ENCODE assay signal across 25 cellular contexts in the genomic region with DNA sequence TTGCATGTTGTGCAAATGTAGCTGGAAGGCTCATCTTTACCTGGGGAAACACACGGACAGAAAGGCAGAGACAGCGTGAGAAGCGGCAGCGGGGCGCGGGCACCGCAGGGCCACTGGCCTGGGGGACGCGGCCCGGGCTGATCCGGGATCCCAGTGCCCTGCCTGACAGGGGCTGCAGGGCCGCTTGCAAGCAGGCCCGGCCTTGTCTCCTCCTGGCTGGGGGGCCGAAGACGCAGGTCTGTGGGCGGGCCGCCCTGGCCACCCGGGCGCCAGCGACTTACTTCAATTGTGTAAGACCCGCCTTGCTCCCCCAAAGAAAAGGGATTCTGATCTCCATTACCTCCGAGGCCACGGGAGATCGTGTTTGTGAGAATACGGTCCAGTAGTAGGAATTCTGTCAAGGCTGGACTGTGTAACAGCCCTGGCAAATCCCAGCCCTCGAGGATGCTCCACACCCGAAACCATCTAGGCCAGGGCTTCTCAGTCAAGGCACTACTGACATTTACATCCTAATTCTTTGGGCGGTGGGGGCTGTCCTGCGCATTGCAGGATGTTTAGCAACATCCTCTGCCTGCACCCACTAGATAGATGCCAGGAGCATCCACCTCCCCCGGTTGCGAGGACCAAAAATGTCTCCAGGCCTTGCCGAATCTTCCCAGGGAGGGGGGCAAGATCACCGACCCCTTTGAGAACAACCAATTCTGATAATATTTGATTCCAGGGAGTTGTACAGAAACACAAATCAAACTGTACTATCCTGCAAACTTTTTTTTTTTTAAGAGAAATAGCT.
DNase-seq lines count a peak whose midpoint lies in the region; ATAC-seq and TF ChIP-seq lines count a peak whose summit lies in the region.
"Had no signal": no experiment of that assay in that cellular context is flagged by ENCODE, and none has a peak within 500 bp of the region (broad histone marks: within the 10 kb centered on the region; RNA-seq: fewer than 3 reads in every experiment).

No MANE protein-coding gene starts in this region.

- no peak for ATAC-seq in central memory CD8-positive, alpha-beta T cell (replicated peaks; ENCODE audit: extremely low read depth, poor library complexity, severe bottlenecking)
- ATAC-seq in GM21515 (IDR thresholded peaks at IDR 0.05; ENCODE audit: unreplicated experiment) (no peak), sciatic nerve (no peak)
- ATAC-seq: activated CD4-positive, CD25-positive, alpha-beta regulatory T cell treated with anti-CD3 and anti-CD28 coated beads, Interleukin-2, amount 50 U/mL, for 24 hours; GM12878; lower lobe of right lung; Panc1 had no signal

- H3K4me1 ChIP-seq in sigmoid colon: no peaks in the 10 kb centered on the region
- H3K4me1 ChIP-seq: neural progenitor cell, SJCRH30 had no signal

- no peak for TF ChIP-seq EP300 in sigmoid colon (IDR thresholded peaks at IDR 0.05)

- TF ChIP-seq CTCF in sigmoid colon (IDR thresholded peaks at IDR 0.05): no peak

- no peaks in the 10 kb centered on the region for H3K9me3 ChIP-seq in sigmoid colon
- H3K9me3 ChIP-seq: lower lobe of right lung, SJCRH30 had no signal

- TF ChIP-seq POLR2A in sigmoid colon (IDR thresholded peaks at IDR 0.05): no peak

- H3K9me3 Mint-ChIP-seq in central memory CD8-positive, alpha-beta T cell: no peaks in the 10 kb centered on the region
- H3K9me3 Mint-ChIP-seq: neural progenitor cell, T-cell had no signal

- H3K36me3 ChIP-seq in H7 (replicated peaks; ENCODE audit: control insufficient read depth, insufficient read depth, low read length) (no peaks in the 10 kb centered on the region), sigmoid colon (no peaks in the 10 kb centered on the region)
- H3K36me3 ChIP-seq: cardiac muscle cell, lower lobe of right lung, neural progenitor cell, SJCRH30 had no signal

- intact Hi-C loops in sigmoid colon (cut with DNase I) (no loop called here), sciatic nerve (cut with DNase I) (loop anchor here (5.0 kb wide), 1 partner anchor 1274 kb away; no protein-coding TSS in a partner anchor)

- peaks cover 28% of the 10 kb centered on the region for H3K4me1 Mint-ChIP-seq in central memory CD8-positive, alpha-beta T cell

- no peaks in the 10 kb centered on the region for H3K27me3 ChIP-seq in H7 (ENCODE audit: control insufficient read depth, insufficient read depth, low read length)
- H3K27me3 ChIP-seq in sigmoid colon: no peaks in the 10 kb centered on the region
- H3K27me3 ChIP-seq: cardiac muscle cell, neural progenitor cell, SJCRH30 had no signal

- no peak overlapping the region for H3K4me3 ChIP-seq in H7 (ENCODE audit: insufficient read depth, low read depth, low read length)
- no peak overlapping the region for H3K4me3 ChIP-seq in sigmoid colon
- H3K4me3 ChIP-seq: cardiac muscle cell, GM12878, lower lobe of right lung, neural progenitor cell, SJCRH30 had no signal

- peak overlapping the region; percentile 38 for H3K27ac Mint-ChIP-seq in central memory CD8-positive, alpha-beta T cell (ENCODE audit: low read depth)
- H3K27ac Mint-ChIP-seq: neural progenitor cell had no signal

- no peak overlapping the region for H3K4me3 Mint-ChIP-seq in central memory CD8-positive, alpha-beta T cell
- H3K4me3 Mint-ChIP-seq: neural progenitor cell, T-cell had no signal

- no peaks in the 10 kb centered on the region for H3K27me3 Mint-ChIP-seq in central memory CD8-positive, alpha-beta T cell
- H3K27me3 Mint-ChIP-seq: T-cell had no signal

- no peak overlapping the region for H3K27ac ChIP-seq in sigmoid colon
- H3K27ac ChIP-seq: cardiac muscle cell, HL-60, lower lobe of right lung, neural progenitor cell, SJCRH30 had no signal

- H3K36me3 Mint-ChIP-seq in central memory CD8-positive, alpha-beta T cell (ENCODE audit: insufficient read depth): peaks cover 64% of the 10 kb centered on the region
- H3K36me3 Mint-ChIP-seq: neural progenitor cell had no signal

- peak; percentile 53 for DNase-seq in activated CD8-positive, alpha-beta memory T cell treated with anti-CD3 and anti-CD28 coated beads for 24 hours
- DNase-seq in activated CD8-positive, alpha-beta memory T cell treated with anti-CD3 and anti-CD28 coated beads, Interleukin-2, amount 50 U/mL, for 4 hours: no peak
- DNase-seq in H7 (peak; percentile 19), sigmoid colon (peak; percentile 46), sciatic nerve (ENCODE audit: low spot score) (no peak), middle frontal gyrus (ENCODE audit: extremely low spot score, low spot score) (no peak)
- DNase-seq in central memory CD8-positive, alpha-beta T cell (ENCODE audit: low spot score in 2 of 2): peak in 1 of 2 donors; percentile 12
- DNase-seq: activated gamma-delta T cell; COR-L47; Karpas-422; lower lobe of right lung; NCI-H1048; NCI-H187; NCI-H526; SJCRH30; stimulated activated CD4-positive, alpha-beta T cell treated with anti-CD3 and anti-CD28 coated beads, Interleukin-15, amount 100 ng/mL, for 24 hours; trophoblast cell had no signal

- WGBS in sigmoid colon, 2 donors: 95 to 97% methylated on average over 33 of the region's 33 CpGs

Comparison
In these comparisons a context has a peak if more than half of its experiments do, and no peak if none do; other contexts are left out.
1. DNase-seq: peak in activated CD8-positive, alpha-beta memory T cell treated with anti-CD3 and anti-CD28 coated beads for 24 hours (single experiment), H7 (single experiment) and sigmoid colon (single experiment); none in activated CD8-positive, alpha-beta memory T cell treated with anti-CD3 and anti-CD28 coated beads, Interleukin-2, amount 50 U/mL, for 4 hours (single experiment), sciatic nerve (single experiment) and middle frontal gyrus (single experiment).